Comparison of ENCODE assay signal across 1 cellular context in the genomic region with DNA sequence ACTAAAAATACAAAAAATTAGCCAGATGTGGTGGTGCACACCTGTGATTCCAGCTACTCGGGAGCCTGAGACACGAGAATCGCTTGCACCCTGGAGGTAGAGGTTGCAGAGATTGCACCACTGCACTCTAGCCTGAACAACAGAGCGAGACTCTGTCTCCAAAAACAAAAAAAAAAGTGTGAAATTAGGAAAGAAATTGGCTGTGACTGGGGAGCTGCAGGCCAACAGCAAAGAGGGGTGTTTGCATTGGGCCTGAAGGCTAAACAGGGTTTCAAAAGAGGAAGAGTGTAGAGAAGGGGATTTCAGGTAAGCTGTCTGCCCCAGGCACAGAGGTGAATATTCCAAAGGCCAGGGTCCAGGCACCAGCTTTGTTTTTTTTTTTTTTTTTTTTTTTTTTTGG.
TF ChIP-seq lines count a peak whose summit lies in the region.

No MANE protein-coding gene starts in this region.

TF ChIP-seq in HepG2, 621 proteins besides CTCF, POLR2A, EP300 and RAD21 (continued from another document and continues in another):
- TF ChIP-seq, protein P1, sequence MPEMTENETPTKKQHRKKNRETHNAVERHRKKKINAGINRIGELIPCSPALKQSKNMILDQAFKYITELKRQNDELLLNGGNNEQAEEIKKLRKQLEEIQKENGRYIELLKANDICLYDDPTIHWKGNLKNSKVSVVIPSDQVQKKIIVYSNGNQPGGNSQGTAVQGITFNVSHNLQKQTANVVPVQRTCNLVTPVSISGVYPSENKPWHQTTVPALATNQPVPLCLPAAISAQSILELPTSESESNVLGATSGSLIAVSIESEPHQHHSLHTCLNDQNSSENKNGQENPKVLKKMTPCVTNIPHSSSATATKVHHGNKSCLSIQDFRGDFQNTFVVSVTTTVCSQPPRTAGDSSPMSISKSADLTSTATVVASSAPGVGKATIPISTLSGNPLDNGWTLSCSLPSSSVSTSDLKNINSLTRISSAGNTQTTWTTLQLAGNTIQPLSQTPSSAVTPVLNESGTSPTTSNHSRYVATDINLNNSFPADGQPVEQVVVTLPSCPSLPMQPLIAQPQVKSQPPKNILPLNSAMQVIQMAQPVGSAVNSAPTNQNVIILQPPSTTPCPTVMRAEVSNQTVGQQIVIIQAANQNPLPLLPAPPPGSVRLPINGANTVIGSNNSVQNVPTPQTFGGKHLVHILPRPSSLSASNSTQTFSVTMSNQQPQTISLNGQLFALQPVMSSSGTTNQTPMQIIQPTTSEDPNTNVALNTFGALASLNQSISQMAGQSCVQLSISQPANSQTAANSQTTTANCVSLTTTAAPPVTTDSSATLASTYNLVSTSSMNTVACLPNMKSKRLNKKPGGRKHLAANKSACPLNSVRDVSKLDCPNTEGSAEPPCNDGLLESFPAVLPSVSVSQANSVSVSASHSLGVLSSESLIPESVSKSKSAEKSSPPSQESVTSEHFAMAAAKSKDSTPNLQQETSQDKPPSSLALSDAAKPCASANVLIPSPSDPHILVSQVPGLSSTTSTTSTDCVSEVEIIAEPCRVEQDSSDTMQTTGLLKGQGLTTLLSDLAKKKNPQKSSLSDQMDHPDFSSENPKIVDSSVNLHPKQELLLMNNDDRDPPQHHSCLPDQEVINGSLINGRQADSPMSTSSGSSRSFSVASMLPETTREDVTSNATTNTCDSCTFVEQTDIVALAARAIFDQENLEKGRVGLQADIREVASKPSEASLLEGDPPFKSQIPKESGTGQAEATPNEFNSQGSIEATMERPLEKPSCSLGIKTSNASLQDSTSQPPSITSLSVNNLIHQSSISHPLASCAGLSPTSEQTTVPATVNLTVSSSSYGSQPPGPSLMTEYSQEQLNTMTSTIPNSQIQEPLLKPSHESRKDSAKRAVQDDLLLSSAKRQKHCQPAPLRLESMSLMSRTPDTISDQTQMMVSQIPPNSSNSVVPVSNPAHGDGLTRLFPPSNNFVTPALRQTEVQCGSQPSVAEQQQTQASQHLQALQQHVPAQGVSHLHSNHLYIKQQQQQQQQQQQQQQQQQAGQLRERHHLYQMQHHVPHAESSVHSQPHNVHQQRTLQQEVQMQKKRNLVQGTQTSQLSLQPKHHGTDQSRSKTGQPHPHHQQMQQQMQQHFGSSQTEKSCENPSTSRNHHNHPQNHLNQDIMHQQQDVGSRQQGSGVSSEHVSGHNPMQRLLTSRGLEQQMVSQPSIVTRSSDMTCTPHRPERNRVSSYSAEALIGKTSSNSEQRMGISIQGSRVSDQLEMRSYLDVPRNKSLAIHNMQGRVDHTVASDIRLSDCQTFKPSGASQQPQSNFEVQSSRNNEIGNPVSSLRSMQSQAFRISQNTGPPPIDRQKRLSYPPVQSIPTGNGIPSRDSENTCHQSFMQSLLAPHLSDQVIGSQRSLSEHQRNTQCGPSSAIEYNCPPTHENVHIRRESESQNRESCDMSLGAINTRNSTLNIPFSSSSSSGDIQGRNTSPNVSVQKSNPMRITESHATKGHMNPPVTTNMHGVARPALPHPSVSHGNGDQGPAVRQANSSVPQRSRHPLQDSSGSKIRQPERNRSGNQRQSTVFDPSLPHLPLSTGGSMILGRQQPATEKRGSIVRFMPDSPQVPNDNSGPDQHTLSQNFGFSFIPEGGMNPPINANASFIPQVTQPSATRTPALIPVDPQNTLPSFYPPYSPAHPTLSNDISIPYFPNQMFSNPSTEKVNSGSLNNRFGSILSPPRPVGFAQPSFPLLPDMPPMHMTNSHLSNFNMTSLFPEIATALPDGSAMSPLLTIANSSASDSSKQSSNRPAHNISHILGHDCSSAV (CRISPR knock-in tag; IDR thresholded peaks at IDR 0.05; ENCODE audit: borderline replicate concordance) = no peak
- TF ChIP-seq BHLHE40 (IDR thresholded peaks at IDR 0.05; ENCODE audit: low read length) (no peak), ZNF564 (CRISPR knock-in tag; IDR thresholded peaks at IDR 0.05) (no peak), ZNF746 (CRISPR knock-in tag; IDR thresholded peaks at IDR 0.05) (no peak), MAFF (IDR thresholded peaks at IDR 0.05; ENCODE audit: low read depth, low read length) (no peak), SALL1 (CRISPR knock-in tag; IDR thresholded peaks at IDR 0.05) (0 out of 2 replicates have a peak, but pooled peaks have one; percentile 44), KDM1A (CRISPR knock-in tag; IDR thresholded peaks at IDR 0.05) (0 out of 2 replicates have a peak, but pooled peaks have one; percentile 21), ZKSCAN8 (CRISPR knock-in tag; IDR thresholded peaks at IDR 0.05; ENCODE audit: borderline replicate concordance) (no peak), NCOA1 (CRISPR knock-in tag; IDR thresholded peaks at IDR 0.05) (no peak), ZNF460 (CRISPR knock-in tag; IDR thresholded peaks at IDR 0.05; ENCODE audit: borderline replicate concordance) (peak; percentile 93), ARNTL (CRISPR knock-in tag; IDR thresholded peaks at IDR 0.05) (no peak), FOSL1 (CRISPR knock-in tag; IDR thresholded peaks at IDR 0.05; ENCODE audit: borderline replicate concordance) (no peak), ZNF75D (CRISPR knock-in tag; IDR thresholded peaks at IDR 0.05; ENCODE audit: borderline replicate concordance) (no peak), ZNF354B (CRISPR knock-in tag; IDR thresholded peaks at IDR 0.05) (no peak), ZNF292 (CRISPR knock-in tag; IDR thresholded peaks at IDR 0.05; ENCODE audit: borderline replicate concordance, low read depth) (peak; percentile 46), BORCS8-MEF2B (CRISPR knock-in tag; IDR thresholded peaks at IDR 0.05) (no peak), GABPB1 (CRISPR knock-in tag; IDR thresholded peaks at IDR 0.05) (no peak), POLR2AphosphoS5 (IDR thresholded peaks at IDR 0.05; ENCODE audit: low read depth, low read length) (no peak), KLF11 (CRISPR knock-in tag; IDR thresholded peaks at IDR 0.05) (no peak), ZNF788 (CRISPR knock-in tag; IDR thresholded peaks at IDR 0.05; ENCODE audit: borderline replicate concordance) (no peak), CREM (IDR thresholded peaks at IDR 0.05) (no peak), CREM (CRISPR knock-in tag; IDR thresholded peaks at IDR 0.05) (no peak), ZNF30 (CRISPR knock-in tag; IDR thresholded peaks at IDR 0.05) (no peak), TBX2 (CRISPR knock-in tag; IDR thresholded peaks at IDR 0.05; ENCODE audit: borderline replicate concordance) (no peak), MEIS2 (CRISPR knock-in tag; IDR thresholded peaks at IDR 0.05) (no peak), MIER3 (CRISPR knock-in tag; IDR thresholded peaks at IDR 0.05; ENCODE audit: borderline replicate concordance) (no peak), THYN1 (CRISPR knock-in tag; IDR thresholded peaks at IDR 0.05; ENCODE audit: borderline replicate concordance, low read depth) (no peak), RFX3 (CRISPR knock-in tag; IDR thresholded peaks at IDR 0.05) (no peak), TCF7 (IDR thresholded peaks at IDR 0.05; ENCODE audit: low read depth) (no peak), SALL2 (CRISPR knock-in tag; IDR thresholded peaks at IDR 0.05) (no peak), ZNF235 (CRISPR knock-in tag; IDR thresholded peaks at IDR 0.05; ENCODE audit: borderline replicate concordance) (no peak), HOXA5 (CRISPR knock-in tag; IDR thresholded peaks at IDR 0.05) (no peak), FOXJ3 (CRISPR knock-in tag; IDR thresholded peaks at IDR 0.05; ENCODE audit: borderline replicate concordance) (no peak), NR3C1 (CRISPR knock-in tag; IDR thresholded peaks at IDR 0.05) (no peak), ZBTB1 (CRISPR knock-in tag; IDR thresholded peaks at IDR 0.05; ENCODE audit: borderline replicate concordance) (no peak), ZNF234 (CRISPR knock-in tag; conservative IDR thresholded peaks at IDR 0.05) (no peak), FOXO1 (CRISPR knock-in tag; IDR thresholded peaks at IDR 0.05) (no peak), POGZ (CRISPR knock-in tag; IDR thresholded peaks at IDR 0.05) (no peak; the same call in 1 of the 2 replicates), ZNF441 (CRISPR knock-in tag; IDR thresholded peaks at IDR 0.05; ENCODE audit: borderline replicate concordance) (no peak), GABPA (IDR thresholded peaks at IDR 0.05; ENCODE audit: low read depth, low read length) (no peak), GABPA (CRISPR knock-in tag; IDR thresholded peaks at IDR 0.05; ENCODE audit: low read depth) (no peak)
- TF ChIP-seq, protein P2, sequence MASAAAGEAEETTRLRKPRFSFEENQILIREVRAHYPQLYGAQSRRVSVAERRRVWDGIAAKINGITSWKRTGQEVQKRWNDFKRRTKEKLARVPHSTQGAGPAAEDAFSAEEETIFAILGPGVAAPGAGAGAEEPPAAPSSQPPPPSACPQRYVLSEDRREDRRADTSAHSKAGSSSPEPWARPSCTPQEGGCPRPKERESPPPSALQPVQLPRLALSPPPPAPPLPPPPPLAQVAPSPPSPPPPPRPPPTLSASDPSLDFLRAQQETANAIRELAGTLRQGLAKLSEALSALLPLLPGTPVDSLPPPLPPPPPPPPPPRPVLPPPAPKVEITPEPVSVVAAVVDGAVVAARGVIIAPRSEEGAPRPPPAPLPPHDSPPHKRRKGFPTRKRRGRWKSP (CRISPR knock-in tag; IDR thresholded peaks at IDR 0.05) = no peak
- TF ChIP-seq, protein P3, sequence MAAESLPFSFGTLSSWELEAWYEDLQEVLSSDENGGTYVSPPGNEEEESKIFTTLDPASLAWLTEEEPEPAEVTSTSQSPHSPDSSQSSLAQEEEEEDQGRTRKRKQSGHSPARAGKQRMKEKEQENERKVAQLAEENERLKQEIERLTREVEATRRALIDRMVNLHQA (CRISPR knock-in tag; IDR thresholded peaks at IDR 0.05) = no peak
- TF ChIP-seq, protein P4, sequence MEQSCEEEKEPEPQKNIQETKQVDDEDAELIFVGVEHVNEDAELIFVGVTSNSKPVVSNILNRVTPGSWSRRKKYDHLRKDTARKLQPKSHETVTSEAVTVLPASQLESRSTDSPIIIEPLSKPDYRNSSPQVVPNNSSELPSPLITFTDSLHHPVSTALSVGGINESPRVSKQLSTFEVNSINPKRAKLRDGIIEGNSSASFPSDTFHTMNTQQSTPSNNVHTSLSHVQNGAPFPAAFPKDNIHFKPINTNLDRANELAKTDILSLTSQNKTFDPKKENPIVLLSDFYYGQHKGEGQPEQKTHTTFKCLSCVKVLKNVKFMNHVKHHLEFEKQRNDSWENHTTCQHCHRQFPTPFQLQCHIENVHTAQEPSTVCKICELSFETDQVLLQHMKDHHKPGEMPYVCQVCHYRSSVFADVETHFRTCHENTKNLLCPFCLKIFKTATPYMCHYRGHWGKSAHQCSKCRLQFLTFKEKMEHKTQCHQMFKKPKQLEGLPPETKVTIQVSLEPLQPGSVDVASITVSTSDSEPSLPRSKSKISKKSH (CRISPR knock-in tag; IDR thresholded peaks at IDR 0.05; ENCODE audit: borderline replicate concordance) = no peak
- TF ChIP-seq, protein P5, sequence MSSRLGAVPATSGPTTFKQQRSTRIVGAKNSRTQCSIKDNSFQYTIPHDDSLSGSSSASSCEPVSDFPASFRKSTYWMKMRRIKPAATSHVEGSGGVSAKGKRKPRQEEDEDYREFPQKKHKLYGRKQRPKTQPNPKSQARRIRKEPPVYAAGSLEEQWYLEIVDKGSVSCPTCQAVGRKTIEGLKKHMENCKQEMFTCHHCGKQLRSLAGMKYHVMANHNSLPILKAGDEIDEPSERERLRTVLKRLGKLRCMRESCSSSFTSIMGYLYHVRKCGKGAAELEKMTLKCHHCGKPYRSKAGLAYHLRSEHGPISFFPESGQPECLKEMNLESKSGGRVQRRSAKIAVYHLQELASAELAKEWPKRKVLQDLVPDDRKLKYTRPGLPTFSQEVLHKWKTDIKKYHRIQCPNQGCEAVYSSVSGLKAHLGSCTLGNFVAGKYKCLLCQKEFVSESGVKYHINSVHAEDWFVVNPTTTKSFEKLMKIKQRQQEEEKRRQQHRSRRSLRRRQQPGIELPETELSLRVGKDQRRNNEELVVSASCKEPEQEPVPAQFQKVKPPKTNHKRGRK (CRISPR knock-in tag; IDR thresholded peaks at IDR 0.05) = no peak
- TF ChIP-seq, protein P6, sequence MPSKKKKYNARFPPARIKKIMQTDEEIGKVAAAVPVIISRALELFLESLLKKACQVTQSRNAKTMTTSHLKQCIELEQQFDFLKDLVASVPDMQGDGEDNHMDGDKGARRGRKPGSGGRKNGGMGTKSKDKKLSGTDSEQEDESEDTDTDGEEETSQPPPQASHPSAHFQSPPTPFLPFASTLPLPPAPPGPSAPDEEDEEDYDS (CRISPR knock-in tag; IDR thresholded peaks at IDR 0.05) = no peak
- TF ChIP-seq, protein P7, sequence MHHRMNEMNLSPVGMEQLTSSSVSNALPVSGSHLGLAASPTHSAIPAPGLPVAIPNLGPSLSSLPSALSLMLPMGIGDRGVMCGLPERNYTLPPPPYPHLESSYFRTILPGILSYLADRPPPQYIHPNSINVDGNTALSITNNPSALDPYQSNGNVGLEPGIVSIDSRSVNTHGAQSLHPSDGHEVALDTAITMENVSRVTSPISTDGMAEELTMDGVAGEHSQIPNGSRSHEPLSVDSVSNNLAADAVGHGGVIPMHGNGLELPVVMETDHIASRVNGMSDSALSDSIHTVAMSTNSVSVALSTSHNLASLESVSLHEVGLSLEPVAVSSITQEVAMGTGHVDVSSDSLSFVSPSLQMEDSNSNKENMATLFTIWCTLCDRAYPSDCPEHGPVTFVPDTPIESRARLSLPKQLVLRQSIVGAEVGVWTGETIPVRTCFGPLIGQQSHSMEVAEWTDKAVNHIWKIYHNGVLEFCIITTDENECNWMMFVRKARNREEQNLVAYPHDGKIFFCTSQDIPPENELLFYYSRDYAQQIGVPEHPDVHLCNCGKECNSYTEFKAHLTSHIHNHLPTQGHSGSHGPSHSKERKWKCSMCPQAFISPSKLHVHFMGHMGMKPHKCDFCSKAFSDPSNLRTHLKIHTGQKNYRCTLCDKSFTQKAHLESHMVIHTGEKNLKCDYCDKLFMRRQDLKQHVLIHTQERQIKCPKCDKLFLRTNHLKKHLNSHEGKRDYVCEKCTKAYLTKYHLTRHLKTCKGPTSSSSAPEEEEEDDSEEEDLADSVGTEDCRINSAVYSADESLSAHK (CRISPR knock-in tag; IDR thresholded peaks at IDR 0.05; ENCODE audit: borderline replicate concordance) = no peak
- TF ChIP-seq, protein P8, sequence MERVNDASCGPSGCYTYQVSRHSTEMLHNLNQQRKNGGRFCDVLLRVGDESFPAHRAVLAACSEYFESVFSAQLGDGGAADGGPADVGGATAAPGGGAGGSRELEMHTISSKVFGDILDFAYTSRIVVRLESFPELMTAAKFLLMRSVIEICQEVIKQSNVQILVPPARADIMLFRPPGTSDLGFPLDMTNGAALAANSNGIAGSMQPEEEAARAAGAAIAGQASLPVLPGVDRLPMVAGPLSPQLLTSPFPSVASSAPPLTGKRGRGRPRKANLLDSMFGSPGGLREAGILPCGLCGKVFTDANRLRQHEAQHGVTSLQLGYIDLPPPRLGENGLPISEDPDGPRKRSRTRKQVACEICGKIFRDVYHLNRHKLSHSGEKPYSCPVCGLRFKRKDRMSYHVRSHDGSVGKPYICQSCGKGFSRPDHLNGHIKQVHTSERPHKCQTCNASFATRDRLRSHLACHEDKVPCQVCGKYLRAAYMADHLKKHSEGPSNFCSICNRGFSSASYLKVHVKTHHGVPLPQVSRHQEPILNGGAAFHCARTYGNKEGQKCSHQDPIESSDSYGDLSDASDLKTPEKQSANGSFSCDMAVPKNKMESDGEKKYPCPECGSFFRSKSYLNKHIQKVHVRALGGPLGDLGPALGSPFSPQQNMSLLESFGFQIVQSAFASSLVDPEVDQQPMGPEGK (CRISPR knock-in tag; IDR thresholded peaks at IDR 0.05) = no peak
- TF ChIP-seq, protein P9, sequence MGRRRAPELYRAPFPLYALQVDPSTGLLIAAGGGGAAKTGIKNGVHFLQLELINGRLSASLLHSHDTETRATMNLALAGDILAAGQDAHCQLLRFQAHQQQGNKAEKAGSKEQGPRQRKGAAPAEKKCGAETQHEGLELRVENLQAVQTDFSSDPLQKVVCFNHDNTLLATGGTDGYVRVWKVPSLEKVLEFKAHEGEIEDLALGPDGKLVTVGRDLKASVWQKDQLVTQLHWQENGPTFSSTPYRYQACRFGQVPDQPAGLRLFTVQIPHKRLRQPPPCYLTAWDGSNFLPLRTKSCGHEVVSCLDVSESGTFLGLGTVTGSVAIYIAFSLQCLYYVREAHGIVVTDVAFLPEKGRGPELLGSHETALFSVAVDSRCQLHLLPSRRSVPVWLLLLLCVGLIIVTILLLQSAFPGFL (CRISPR knock-in tag; IDR thresholded peaks at IDR 0.05) = no peak
